8 cellular contexts compared by ENCODE assay signal in genomic region chr13:41411536-41411935, GRCh38. TPM values are rescaled to one million over a fixed set of nuclear protein-coding genes. Genes with fewer than 3 reads are reported as not detected.
DNase-seq lines count a peak whose midpoint lies in the region; ATAC-seq, FAIRE-seq and TF ChIP-seq lines count a peak whose summit lies in the region.
"Had no signal": no experiment of that assay in that cellular context is flagged by ENCODE, and none has a peak within 500 bp of the region (broad histone marks: within the 10 kb centered on the region; RNA-seq: fewer than 3 reads in every experiment).

No MANE protein-coding gene starts in this region.

- DNase-seq in GM04504 (ENCODE audit: low read depth) = peak; percentile 47
- DNase-seq in bronchial epithelial cell (ENCODE audit: low read depth) = peak; percentile 50
- peak; percentile 44 to 67 for DNase-seq in lung microvascular endothelial cell (ENCODE audit: low read depth in 2 of 2)
- DNase-seq in NCI-H446 (lab: John Stamatoyannopoulos, UW) = no peak

- no peak overlapping the region for H3K4me3 ChIP-seq in Loucy (ENCODE audit: low read length, poor library complexity, severe bottlenecking)
- no peak overlapping the region for H3K4me3 ChIP-seq in bronchial epithelial cell (ENCODE audit: low read depth, low read length)

- H3K79me2 ChIP-seq in Loucy (ENCODE audit: insufficient read depth, low read length) = no peaks in the 10 kb centered on the region

- H3K4me2 ChIP-seq in Loucy (ENCODE audit: low read depth, low read length, poor library complexity, severe bottlenecking) = no peak overlapping the region

- H3K4me1 ChIP-seq in Loucy (ENCODE audit: insufficient read depth, low read length, poor library complexity, severe bottlenecking) = no peaks in the 10 kb centered on the region

- H3K9me2 ChIP-seq in Loucy (replicated peaks; ENCODE audit: low read depth, low read length) = no peaks in the 10 kb centered on the region

- no peaks in the 10 kb centered on the region for H4K20me1 ChIP-seq in Loucy (ENCODE audit: insufficient read depth, low read length, poor library complexity, severe bottlenecking)

- no peak for FAIRE-seq in bronchial epithelial cell (lab: Jason Lieb, UNC)
- FAIRE-seq: TTC549 had no signal

- TF ChIP-seq CTCF in Loucy (conservative IDR thresholded peaks at IDR 0.05; ENCODE audit: low read length) (peak; percentile 56), bronchial epithelial cell (IDR thresholded peaks at IDR 0.05; ENCODE audit: insufficient read depth, low read length, severe bottlenecking) (peak; percentile 50)

- H3F3A ChIP-seq in Loucy (ENCODE audit: low read depth) = no peaks in the 10 kb centered on the region

- ATAC-seq in GM19035 (IDR thresholded peaks at IDR 0.05; ENCODE audit: unreplicated experiment) (no peak), GM18873 (IDR thresholded peaks at IDR 0.05; ENCODE audit: low FRiP score, unreplicated experiment) (no peak)

- H3K27me3 ChIP-seq in Loucy (ENCODE audit: insufficient read depth, low read length, poor library complexity, severe bottlenecking) = no peaks in the 10 kb centered on the region
- H3K27me3 ChIP-seq in bronchial epithelial cell (ENCODE audit: control insufficient read depth, insufficient read depth, low read length) = no peaks in the 10 kb centered on the region

- H3K36me3 ChIP-seq in Loucy (ENCODE audit: insufficient read depth, low read length) (no peaks in the 10 kb centered on the region), bronchial epithelial cell (ENCODE audit: control insufficient read depth, insufficient read depth, low read length) (no peaks in the 10 kb centered on the region)

- no peak overlapping the region for H2AFZ ChIP-seq in Loucy (ENCODE audit: low read length)

- no peak overlapping the region for H3K9ac ChIP-seq in Loucy (ENCODE audit: low read depth, low read length, poor library complexity, severe bottlenecking)

- H3K9me3 ChIP-seq in Loucy (ENCODE audit: insufficient read depth, low read depth, low read length) = no peaks in the 10 kb centered on the region

RNA-seq across cellular contexts. Expression of gene RGCC, which starts 45.8 kb away (rescaled TPM):
- total RNA-seq in bronchial epithelial cell = 2.3 and 13.2 TPM in 2 replicates
- total RNA-seq in lung microvascular endothelial cell = 27.6 and 144 TPM in 2 replicates

Comparison
In these comparisons a context has a peak if more than half of its experiments do, and no peak if none do; other contexts are left out.
1. DNase-seq: peak in GM04504 (single experiment), bronchial epithelial cell (single experiment) and lung microvascular endothelial cell (2 of 2); none in NCI-H446 (0 of 2).